ENCODE assay signal across 13 cellular contexts in genomic region chr2:16622399-16622968, GRCh38. TPM values are rescaled to one million over a fixed set of nuclear protein-coding genes. Genes with fewer than 3 reads are reported as not detected.
DNase-seq lines count a peak whose midpoint lies in the region; ATAC-seq and TF ChIP-seq lines count a peak whose summit lies in the region.
"Had no signal": no experiment of that assay in that cellular context is flagged by ENCODE, and none has a peak within 500 bp of the region (broad histone marks: within the 10 kb centered on the region; RNA-seq: fewer than 3 reads in every experiment).

No MANE protein-coding gene starts in this region.

- H3K27me3 ChIP-seq in breast epithelium: no peaks in the 10 kb centered on the region
- H3K27me3 ChIP-seq: hepatocyte had no signal

- H3K27me3 Mint-ChIP-seq in MCF 10A (ENCODE audit: insufficient read depth, unreplicated experiment): no peaks in the 10 kb centered on the region

- H3K4me3 Mint-ChIP-seq in MCF 10A (ENCODE audit: unreplicated experiment): no peak overlapping the region
- H3K4me3 Mint-ChIP-seq: GM23338; stimulated activated effector memory CD8-positive, alpha-beta T cell treated with anti-CD3 and anti-CD28 coated beads, Interleukin-12 subunit alpha, Interleukin-12 subunit beta, amount 100 ng/mL, for 72 hours had no signal

- CTCF ChIA-PET in MCF 10A (lab: Yijun Ruan, JAX): interaction anchor here (0.5 to 7.7 kb wide), 9 partner anchors 9 to 153 kb away, joined by 3 to 168 read pairs (median 6); no protein-coding TSS in a partner anchor

- H3K4me1 Mint-ChIP-seq in MCF 10A (ENCODE audit: insufficient read depth, unreplicated experiment): peaks cover 6% of the 10 kb centered on the region

- DNase-seq in breast epithelium (ENCODE audit: low spot score in 2 of 2) (no peak), MCF 10A (ENCODE audit: unreplicated experiment) (no peak), SKM-1 treated with dmso at 0.1 percent for 144 hours (lab: John Stamatoyannopoulos, UW; ENCODE audit: unreplicated experiment) (peak; percentile 67), left kidney (ENCODE audit: low read depth, low spot score) (peak; percentile 43), NCI-H1105 (lab: John Stamatoyannopoulos, UW) (no peak)
- DNase-seq: activated CD4-positive, alpha-beta T cell treated with anti-CD3 and anti-CD28 coated beads, Interleukin-2, amount 50 U/mL, for 1 hour; SHP77 treated with DMSO at 0.1 percent for 48 hours had no signal

- intact Hi-C loops in breast epithelium (cut with DNase I; ENCODE audit: low total_unique reads): no loop called here
- intact Hi-C loops in MCF 10A (cut with micrococcal nuclease): no loop called here

- POLR2A ChIA-PET in MCF 10A (lab: Yijun Ruan, JAX): interaction anchor here (0.6 to 1.2 kb wide), 3 partner anchors 11 to 296 kb away, joined by 4 to 6 read pairs (median 4); no protein-coding TSS in a partner anchor

- H3K4me1 ChIP-seq in breast epithelium: peaks cover 3 to 6% of the 10 kb centered on the region in 2 donors

- H3K36me3 Mint-ChIP-seq in MCF 10A (ENCODE audit: insufficient read depth, unreplicated experiment): no peaks in the 10 kb centered on the region

- no peak overlapping the region for H3K27ac Mint-ChIP-seq in MCF 10A (ENCODE audit: low read depth, unreplicated experiment)
- H3K27ac Mint-ChIP-seq: GM23338; stimulated activated effector memory CD8-positive, alpha-beta T cell treated with anti-CD3 and anti-CD28 coated beads, Interleukin-12 subunit alpha, Interleukin-12 subunit beta, amount 100 ng/mL, for 72 hours had no signal

- no peaks in the 10 kb centered on the region for H3K36me3 ChIP-seq in breast epithelium

- no peak for TF ChIP-seq POLR2A in breast epithelium (IDR thresholded peaks at IDR 0.05)

- H3K27ac ChIP-seq in breast epithelium (peak overlapping the region; percentile 10 to 19), temporal lobe (ENCODE audit: low read depth, low read length) (peak overlapping the region; percentile 79)
- H3K27ac ChIP-seq: hepatocyte had no signal

- no peaks in the 10 kb centered on the region for H3K9me3 Mint-ChIP-seq in MCF 10A (ENCODE audit: unreplicated experiment)
- H3K9me3 Mint-ChIP-seq: GM23338; stimulated activated effector memory CD8-positive, alpha-beta T cell treated with anti-CD3 and anti-CD28 coated beads, Interleukin-12 subunit alpha, Interleukin-12 subunit beta, amount 100 ng/mL, for 72 hours had no signal

- no TSS peak for BruUV-seq in MCF 10A (replicated peaks; lab: Mats Ljungman, UMichigan)

- ATAC-seq in GM19395 (IDR thresholded peaks at IDR 0.05; ENCODE audit: unreplicated experiment): no peak
- no peak for ATAC-seq in HG02610 (IDR thresholded peaks at IDR 0.05; ENCODE audit: unreplicated experiment)
- ATAC-seq: GM23338; stimulated activated effector memory CD8-positive, alpha-beta T cell treated with anti-CD3 and anti-CD28 coated beads, Interleukin-12 subunit alpha, Interleukin-12 subunit beta, amount 100 ng/mL, for 72 hours had no signal

- TF ChIP-seq CTCF in breast epithelium (IDR thresholded peaks at IDR 0.05) (no peak), MCF 10A (IDR thresholded peaks at IDR 0.05; ENCODE audit: unreplicated experiment) (no peak)

- H3K9me3 ChIP-seq in breast epithelium: no peaks in the 10 kb centered on the region

- no peak overlapping the region for H3K4me3 ChIP-seq in breast epithelium
- H3K4me3 ChIP-seq: GM23338, hepatocyte had no signal

RNA-seq across cellular contexts. Expression of gene CYRIA, which starts 43.1 kb away (rescaled TPM):
- total RNA-seq in breast epithelium (10 to 100 TPM; 12.5 to 18.7 (median 17.7) TPM), MCF 10A (2022) (0.35 and 1.2 TPM in 2 replicates), temporal lobe (189 TPM)

Comparison
In these comparisons a context has a peak if more than half of its experiments do, and no peak if none do; other contexts are left out.
1. DNase-seq: peak in SKM-1 treated with dmso at 0.1 percent for 144 hours (single experiment) and left kidney (single experiment); none in breast epithelium (0 of 2), MCF 10A (single experiment) and NCI-H1105 (single experiment).